In the genomic region with DNA sequence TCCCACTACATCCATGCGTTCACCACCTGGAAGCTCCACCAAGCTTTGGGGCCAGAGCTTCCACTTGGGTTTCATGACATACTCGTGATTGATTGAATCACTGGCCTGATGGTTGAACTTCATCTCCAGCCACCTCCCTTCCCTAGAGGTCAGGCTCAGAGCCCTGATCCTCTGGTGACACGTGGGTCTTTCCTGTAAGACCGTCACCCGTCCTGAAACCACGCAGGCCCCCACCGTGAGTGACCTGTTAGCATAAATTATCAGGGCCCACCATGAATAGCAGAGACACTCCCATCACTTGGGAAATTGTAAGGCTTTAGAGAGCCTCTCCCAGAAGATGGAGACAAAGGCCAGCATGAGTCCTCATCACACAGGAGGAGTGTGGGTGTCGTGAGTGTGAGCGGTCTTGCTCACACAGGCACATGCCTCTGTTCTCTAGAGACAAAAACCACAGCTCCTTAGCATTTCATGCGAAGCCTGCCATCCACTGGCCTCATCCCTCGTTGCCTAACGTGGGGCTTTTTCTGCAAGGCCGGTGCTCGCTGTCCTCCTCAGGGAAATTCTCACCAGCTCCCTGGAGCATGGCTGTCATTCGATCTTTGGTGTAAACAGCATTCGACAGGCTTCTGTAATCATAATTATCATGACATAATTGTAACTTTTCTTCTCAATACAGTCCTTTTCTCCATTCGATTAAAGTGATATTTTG, we compare ENCODE assay signal across 9 cellular contexts.
A peak's percentile ranks its signal among the peaks of the same experiment; 100 is the strongest.
DNase-seq lines count a peak whose midpoint lies in the region; ATAC-seq and TF ChIP-seq lines count a peak whose summit lies in the region.
"Had no signal": no experiment of that assay in that cellular context is flagged by ENCODE, and none has a peak within 500 bp of the region (broad histone marks: within the 10 kb centered on the region; RNA-seq: fewer than 3 reads in every experiment).

No MANE protein-coding gene starts in this region.

- no peaks in the 10 kb centered on the region for H3F3A ChIP-seq in PC-9 (ENCODE audit: insufficient read depth, low read depth)

- H3K4me1 Mint-ChIP-seq in activated naive CD4-positive, alpha-beta T cell treated with anti-CD3 and anti-CD28 coated beads for 36 hours (ENCODE audit: low read depth), result peaks cover 65% of the 10 kb centered on the region
- peaks cover 60% of the 10 kb centered on the region for H3K4me1 Mint-ChIP-seq in activated naive CD4-positive, alpha-beta T cell treated with anti-CD3 and anti-CD28 coated beads, Interleukin-2, amount 10 ng/mL, durations not matched to agents 7 days and 5 days
- H3K4me1 Mint-ChIP-seq in activated CD8-positive, alpha-beta T cell treated with anti-CD3 and anti-CD28 coated beads, Interleukin-2, amount 10 ng/mL, durations not matched to agents 7 days and 5 days (ENCODE audit: low read depth), result peaks cover 72% of the 10 kb centered on the region
- peaks cover 66% of the 10 kb centered on the region for H3K4me1 Mint-ChIP-seq in stimulated activated effector memory CD8-positive, alpha-beta T cell treated with anti-CD3 and anti-CD28 coated beads, Interleukin-12 subunit alpha, Interleukin-12 subunit beta, amount 100 ng/mL, for 72 hours

- H3K4me3 Mint-ChIP-seq in activated naive CD4-positive, alpha-beta T cell treated with anti-CD3 and anti-CD28 coated beads for 36 hours, result no peak overlapping the region
- no peak overlapping the region for H3K4me3 Mint-ChIP-seq in activated naive CD4-positive, alpha-beta T cell treated with anti-CD3 and anti-CD28 coated beads, Interleukin-2, amount 10 ng/mL, durations not matched to agents 7 days and 5 days
- H3K4me3 Mint-ChIP-seq in activated CD8-positive, alpha-beta T cell treated with anti-CD3 and anti-CD28 coated beads, Interleukin-2, amount 10 ng/mL, durations not matched to agents 7 days and 5 days, result no peak overlapping the region
- peak overlapping the region; percentile 65 for H3K4me3 Mint-ChIP-seq in stimulated activated effector memory CD8-positive, alpha-beta T cell treated with anti-CD3 and anti-CD28 coated beads, Interleukin-12 subunit alpha, Interleukin-12 subunit beta, amount 100 ng/mL, for 72 hours

- no peak overlapping the region for H3K4me3 ChIP-seq in PC-9
- H3K4me3 ChIP-seq: SK-N-MC had no signal

- no peaks in the 10 kb centered on the region for H3K9me3 Mint-ChIP-seq in activated naive CD4-positive, alpha-beta T cell treated with anti-CD3 and anti-CD28 coated beads for 36 hours
- peaks cover 5% of the 10 kb centered on the region for H3K9me3 Mint-ChIP-seq in activated naive CD4-positive, alpha-beta T cell treated with anti-CD3 and anti-CD28 coated beads, Interleukin-2, amount 10 ng/mL, durations not matched to agents 7 days and 5 days
- H3K9me3 Mint-ChIP-seq in activated CD8-positive, alpha-beta T cell treated with anti-CD3 and anti-CD28 coated beads, Interleukin-2, amount 10 ng/mL, durations not matched to agents 7 days and 5 days (ENCODE audit: insufficient read depth), result no peaks in the 10 kb centered on the region
- no peaks in the 10 kb centered on the region for H3K9me3 Mint-ChIP-seq in stimulated activated effector memory CD8-positive, alpha-beta T cell treated with anti-CD3 and anti-CD28 coated beads, Interleukin-12 subunit alpha, Interleukin-12 subunit beta, amount 100 ng/mL, for 72 hours

- H3K9me2 ChIP-seq in PC-9 (ENCODE audit: insufficient read depth), result no peaks in the 10 kb centered on the region

- H3K27me3 Mint-ChIP-seq in activated naive CD4-positive, alpha-beta T cell treated with anti-CD3 and anti-CD28 coated beads for 36 hours (ENCODE audit: low read depth), result no peaks in the 10 kb centered on the region
- H3K27me3 Mint-ChIP-seq in activated naive CD4-positive, alpha-beta T cell treated with anti-CD3 and anti-CD28 coated beads, Interleukin-2, amount 10 ng/mL, durations not matched to agents 7 days and 5 days, result peaks cover 3% of the 10 kb centered on the region
- no peaks in the 10 kb centered on the region for H3K27me3 Mint-ChIP-seq in activated CD8-positive, alpha-beta T cell treated with anti-CD3 and anti-CD28 coated beads, Interleukin-2, amount 10 ng/mL, durations not matched to agents 7 days and 5 days (ENCODE audit: low read depth)

- ATAC-seq in HG02678 (IDR thresholded peaks at IDR 0.05; ENCODE audit: unreplicated experiment), result peak; percentile 34
- no peak for ATAC-seq in activated CD8-positive, alpha-beta T cell treated with anti-CD3 and anti-CD28 coated beads, Interleukin-2, amount 10 ng/mL, durations not matched to agents 7 days and 5 days
- no peak for ATAC-seq in stimulated activated effector memory CD8-positive, alpha-beta T cell treated with anti-CD3 and anti-CD28 coated beads, Interleukin-12 subunit alpha, Interleukin-12 subunit beta, amount 100 ng/mL, for 72 hours

- no peak overlapping the region for H3K4me2 ChIP-seq in PC-9

- no TSS peak for BruUV-seq in PC-9 (replicated peaks; lab: Mats Ljungman, UMichigan)

- H3K79me2 ChIP-seq in PC-9 (ENCODE audit: low read depth), result no peaks in the 10 kb centered on the region

- H4K20me1 ChIP-seq in PC-9 (ENCODE audit: insufficient read depth), result no peaks in the 10 kb centered on the region

- DNase-seq in activated naive CD4-positive, alpha-beta T cell treated with anti-CD3 and anti-CD28 coated beads for 36 hours, result peak; percentile 60
- no peak for DNase-seq in activated naive CD4-positive, alpha-beta T cell treated with anti-CD3 and anti-CD28 coated beads, Interleukin-2, amount 10 ng/mL, durations not matched to agents 7 days and 5 days
- DNase-seq in activated CD8-positive, alpha-beta T cell treated with anti-CD3 and anti-CD28 coated beads, Interleukin-2, amount 10 ng/mL, durations not matched to agents 7 days and 5 days, result no peak
- peak in 1 of 2 donors; percentile 54 for DNase-seq in stimulated activated effector memory CD8-positive, alpha-beta T cell treated with anti-CD3 and anti-CD28 coated beads, Interleukin-12 subunit alpha, Interleukin-12 subunit beta, amount 100 ng/mL, for 72 hours (ENCODE audit: low spot score in 2 of 2)
- no peak for DNase-seq in HPDE6-E6E7 (ENCODE audit: extremely low spot score)
- no peak for DNase-seq in PC-9
- DNase-seq in NCI-H1105 treated with DMSO at 0.1 percent for 48 hours (lab: John Stamatoyannopoulos, UW), result no peak

- no peaks in the 10 kb centered on the region for H3K36me3 ChIP-seq in PC-9 (ENCODE audit: low read depth)

- no peaks in the 10 kb centered on the region for H3K36me3 Mint-ChIP-seq in activated naive CD4-positive, alpha-beta T cell treated with anti-CD3 and anti-CD28 coated beads for 36 hours (ENCODE audit: low read depth)
- peaks cover 10% of the 10 kb centered on the region for H3K36me3 Mint-ChIP-seq in activated naive CD4-positive, alpha-beta T cell treated with anti-CD3 and anti-CD28 coated beads, Interleukin-2, amount 10 ng/mL, durations not matched to agents 7 days and 5 days
- H3K36me3 Mint-ChIP-seq in activated CD8-positive, alpha-beta T cell treated with anti-CD3 and anti-CD28 coated beads, Interleukin-2, amount 10 ng/mL, durations not matched to agents 7 days and 5 days (ENCODE audit: low read depth), result peaks cover 7% of the 10 kb centered on the region
- no peaks in the 10 kb centered on the region for H3K36me3 Mint-ChIP-seq in stimulated activated effector memory CD8-positive, alpha-beta T cell treated with anti-CD3 and anti-CD28 coated beads, Interleukin-12 subunit alpha, Interleukin-12 subunit beta, amount 100 ng/mL, for 72 hours

- POLR2A ChIA-PET in activated CD8-positive, alpha-beta T cell treated with anti-CD3 and anti-CD28 coated beads, Interleukin-2, amount 10 ng/mL, durations not matched to agents 7 days and 5 days (lab: Charles Lee), result interaction anchor here (1.0 to 1.3 kb wide), 2 partner anchors 58 to 111 kb away, joined by 3 to 4 read pairs; no protein-coding TSS in a partner anchor
- POLR2A ChIA-PET in PC-9 (lab: Charles Lee; ENCODE audit: unreplicated experiment), result no interaction called here

- no peaks in the 10 kb centered on the region for H3K27me3 ChIP-seq in PC-9 (ENCODE audit: insufficient read depth, low read depth)

- no peaks in the 10 kb centered on the region for H3K9me3 ChIP-seq in PC-9 (ENCODE audit: insufficient read depth, low read depth)

- CTCF ChIA-PET in activated naive CD4-positive, alpha-beta T cell treated with anti-CD3 and anti-CD28 coated beads for 36 hours (lab: Charles Lee), result interaction anchor here (0.6 to 9.0 kb wide), 8 partner anchors 11 to 364 kb away, joined by 3 to 72 read pairs (median 4); partner anchors contain the start of gene IRF4
- CTCF ChIA-PET in activated naive CD4-positive, alpha-beta T cell treated with anti-CD3 and anti-CD28 coated beads, Interleukin-2, amount 10 ng/mL, durations not matched to agents 7 days and 5 days (lab: Charles Lee), result interaction anchor here (0.9 to 8.5 kb wide), 5 partner anchors 9 to 495 kb away, joined by 3 to 77 read pairs (median 4); no protein-coding TSS in a partner anchor
- CTCF ChIA-PET in activated CD8-positive, alpha-beta T cell treated with anti-CD3 and anti-CD28 coated beads, Interleukin-2, amount 10 ng/mL, durations not matched to agents 7 days and 5 days (lab: Charles Lee), result interaction anchor here (0.9 to 4.9 kb wide), 6 partner anchors 9 to 263 kb away, joined by 4 to 29 read pairs (median 5); no protein-coding TSS in a partner anchor
- CTCF ChIA-PET in PC-9 (lab: Charles Lee), result no interaction called here

- no peaks in the 10 kb centered on the region for H3K4me1 ChIP-seq in PC-9 (replicated peaks; ENCODE audit: insufficient read depth)

- H3K27ac Mint-ChIP-seq in activated naive CD4-positive, alpha-beta T cell treated with anti-CD3 and anti-CD28 coated beads for 36 hours, result peak overlapping the region; percentile 95
- no peak overlapping the region for H3K27ac Mint-ChIP-seq in activated naive CD4-positive, alpha-beta T cell treated with anti-CD3 and anti-CD28 coated beads, Interleukin-2, amount 10 ng/mL, durations not matched to agents 7 days and 5 days
- peak overlapping the region; percentile 95 for H3K27ac Mint-ChIP-seq in activated CD8-positive, alpha-beta T cell treated with anti-CD3 and anti-CD28 coated beads, Interleukin-2, amount 10 ng/mL, durations not matched to agents 7 days and 5 days
- peak overlapping the region; percentile 96 for H3K27ac Mint-ChIP-seq in stimulated activated effector memory CD8-positive, alpha-beta T cell treated with anti-CD3 and anti-CD28 coated beads, Interleukin-12 subunit alpha, Interleukin-12 subunit beta, amount 100 ng/mL, for 72 hours

- no peak overlapping the region for H3K27ac ChIP-seq in PC-9
- H3K27ac ChIP-seq: SK-N-MC had no signal

- H2AFZ ChIP-seq in PC-9, result no peak overlapping the region

- no peak for TF ChIP-seq CTCF in PC-9 (conservative IDR thresholded peaks at IDR 0.05)

- intact Hi-C loops in activated naive CD4-positive, alpha-beta T cell treated with anti-CD3 and anti-CD28 coated beads for 36 hours (cut with micrococcal nuclease), result loop anchor here (10.0 kb wide), 1 partner anchor 458 kb away; no protein-coding TSS in a partner anchor
- intact Hi-C loops in PC-9 (cut with micrococcal nuclease; ENCODE audit: unreplicated experiment), result no loop called here
